Comparison of ENCODE assay signal across 13 cellular contexts in the genomic region with DNA sequence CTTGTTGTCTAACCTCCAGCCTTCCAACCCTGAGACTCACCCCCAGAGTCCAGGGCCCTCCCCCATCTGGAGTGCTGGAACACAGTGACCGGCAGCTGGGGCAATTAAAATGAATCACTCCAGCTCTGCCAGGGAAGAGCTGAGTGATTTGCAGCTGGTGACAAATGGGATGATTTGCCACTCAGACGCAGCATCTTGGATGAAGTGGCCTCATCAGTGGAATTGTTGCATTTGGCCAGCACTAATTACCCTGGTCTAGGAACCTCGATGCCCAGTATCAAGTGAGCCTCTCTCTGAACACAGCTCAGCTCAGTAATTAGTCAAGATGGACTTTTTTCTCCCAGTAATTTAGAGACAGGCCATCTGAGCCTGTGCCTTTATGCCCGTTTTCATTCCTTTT.
DNase-seq lines count a peak whose midpoint lies in the region; TF ChIP-seq lines count a peak whose summit lies in the region.
"Had no signal": no experiment of that assay in that cellular context is flagged by ENCODE, and none has a peak within 500 bp of the region (broad histone marks: within the 10 kb centered on the region; RNA-seq: fewer than 3 reads in every experiment).

No MANE protein-coding gene starts in this region.

- TF ChIP-seq CTCF in hepatocyte (IDR thresholded peaks at IDR 0.05; ENCODE audit: poor library complexity) (no peak), GM10248 (IDR thresholded peaks at IDR 0.05; ENCODE audit: control extremely low read depth, extremely low read depth, low read depth, missing control alignments) (no peak)

- DNase-seq in DMS 273 (lab: John Stamatoyannopoulos, UW; ENCODE audit: unreplicated experiment), result peak; percentile 56
- peak; percentile 40 for DNase-seq in MG63
- DNase-seq in NCI-H510A treated with DMSO at 0.1 percent for 48 hours (lab: John Stamatoyannopoulos, UW), result peak; percentile 43
- DNase-seq in hepatocyte (ENCODE audit: low spot score), result peak; percentile 41
- DNase-seq in stimulated activated CD4-positive, alpha-beta T cell treated with anti-CD3 and anti-CD28 coated beads, Interleukin-15, amount 100 ng/mL, for 24 hours, result no peak
- DNase-seq in AG08396 (ENCODE audit: low spot score), result no peak
- no peak for DNase-seq in GM10248 (ENCODE audit: extremely low spot score)
- DNase-seq in CD1c-positive myeloid dendritic cell (ENCODE audit: extremely low spot score), result no peak
- DNase-seq: activated naive CD4-positive, alpha-beta T cell treated with anti-CD3 and anti-CD28 coated beads for 36 hours; brain microvascular endothelial cell; KG1; PC-3 had no signal

- H3K27ac ChIP-seq in hepatocyte, result no peak overlapping the region
- H3K27ac ChIP-seq: brain microvascular endothelial cell, C4-2B had no signal

- H4K20me1 ChIP-seq in hepatocyte (ENCODE audit: insufficient read depth, poor library complexity, severe bottlenecking), result no peaks in the 10 kb centered on the region

- no peaks in the 10 kb centered on the region for H3K79me2 ChIP-seq in hepatocyte

- H3K27me3 ChIP-seq in MG63, result no peaks in the 10 kb centered on the region
- no peaks in the 10 kb centered on the region for H3K27me3 ChIP-seq in hepatocyte
- H3K27me3 ChIP-seq: brain microvascular endothelial cell had no signal

- no peak overlapping the region for H2AFZ ChIP-seq in hepatocyte

- no peaks in the 10 kb centered on the region for H3K9me2 ChIP-seq in hepatocyte (replicated peaks; ENCODE audit: insufficient read depth)

- H3K4me3 ChIP-seq in MG63 (no peak overlapping the region), hepatocyte (no peak overlapping the region)

- H3K36me3 ChIP-seq in MG63 (no peaks in the 10 kb centered on the region), hepatocyte (replicated peaks; ENCODE audit: insufficient read depth, low read depth) (no peaks in the 10 kb centered on the region)
- H3K36me3 ChIP-seq: brain microvascular endothelial cell had no signal

- no peaks in the 10 kb centered on the region for H3K4me1 ChIP-seq in hepatocyte (ENCODE audit: insufficient read depth)

- H3K9me3 ChIP-seq in MG63, result no peaks in the 10 kb centered on the region
- H3K9me3 ChIP-seq in hepatocyte (ENCODE audit: low read depth), result no peaks in the 10 kb centered on the region

- 68% methylated on average over 4 of the region's 4 CpGs for WGBS in hepatocyte (ENCODE audit: low lambda C conversion rate, missing lambda C conversion rate)

- H3K4me2 ChIP-seq in hepatocyte, result no peak overlapping the region

- POLR2A ChIA-PET in GM10248 (lab: Yijun Ruan, JAX), result no interaction called here

- CTCF ChIA-PET in GM10248 (lab: Yijun Ruan, JAX), result interaction anchor here (1.1 kb wide), 1 partner anchor 16 kb away, joined by 3 read pairs; no protein-coding TSS in a partner anchor

Comparison
In these comparisons a context has a peak if more than half of its experiments do, and no peak if none do; other contexts are left out.
1. DNase-seq: peak in DMS 273 (single experiment), MG63 (single experiment), NCI-H510A treated with DMSO at 0.1 percent for 48 hours (single experiment) and hepatocyte (single experiment); none in stimulated activated CD4-positive, alpha-beta T cell treated with anti-CD3 and anti-CD28 coated beads, Interleukin-15, amount 100 ng/mL, for 24 hours (single experiment), AG08396 (single experiment), GM10248 (single experiment) and CD1c-positive myeloid dendritic cell (single experiment).